Comparison of ENCODE assay signal across 9 cellular contexts in genomic region chr5:141617128-141617527, GRCh38. TPM values are rescaled to one million over a fixed set of nuclear protein-coding genes. Genes with fewer than 3 reads are reported as not detected.
A peak's percentile ranks its signal among the peaks of the same experiment; 100 is the strongest.
DNase-seq lines count a peak whose midpoint lies in the region; ATAC-seq and TF ChIP-seq lines count a peak whose summit lies in the region.
"Had no signal": no experiment of that assay in that cellular context is flagged by ENCODE, and none has a peak within 500 bp of the region (broad histone marks: within the 10 kb centered on the region; RNA-seq: fewer than 3 reads in every experiment).

No MANE protein-coding gene starts in this region.

- H3K36me3 ChIP-seq in right atrium auricular region (peaks cover 19% of the 10 kb centered on the region), mesodermal cell (ENCODE audit: control insufficient read depth, insufficient read depth, low read length) (peaks cover 36% of the 10 kb centered on the region)

- peak overlapping the region; percentile 91 to 99 (median 99) for H3K4me3 Mint-ChIP-seq in brain

- H3K27ac ChIP-seq in right atrium auricular region = peak overlapping the region; percentile 95 to 97
- H3K27ac ChIP-seq in mesodermal cell (ENCODE audit: low read depth, low read length, severe bottlenecking) = no peak overlapping the region

- no CpG with 5 or more reads among the region's 2 CpGs for WGBS in mesodermal cell (ENCODE audit: insufficient coverage in 2 of 2), 2 experiments

- DNase-seq in right atrium auricular region (ENCODE audit: low spot score) (no peak), cardiac septum (ENCODE audit: low spot score) (no peak), cerebellum (ENCODE audit: low spot score) (no peak), D341Med (ENCODE audit: low spot score) (no peak)
- DNase-seq: GDM1 had no signal

- TF ChIP-seq CTCF in right atrium auricular region (IDR thresholded peaks at IDR 0.05) = no peak
- TF ChIP-seq CTCF in brain (conservative IDR thresholded peaks at IDR 0.05) = no peak

- H3K4me3 ChIP-seq in right atrium auricular region (peak overlapping the region in 1 of 2 donors; percentile 3), mesodermal cell (ENCODE audit: extremely low read depth, insufficient read depth, low read length, poor library complexity, severe bottlenecking) (peak overlapping the region; percentile 85)

- peak overlapping the region in 2 of 5 experiments; percentile 97 to 98 for H3K27ac Mint-ChIP-seq in brain

- H3K4me1 ChIP-seq in right atrium auricular region (peaks cover 0 to 37% of the 10 kb centered on the region in 2 donors), mesodermal cell (ENCODE audit: control insufficient read depth, insufficient read depth, low read length, poor library complexity, severe bottlenecking) (peaks cover 8% of the 10 kb centered on the region)

- no peak for ATAC-seq in HG03159 (IDR thresholded peaks at IDR 0.05; ENCODE audit: unreplicated experiment)
- ATAC-seq in GM18873 (IDR thresholded peaks at IDR 0.05; ENCODE audit: low FRiP score, unreplicated experiment) = no peak

- peaks cover 19% of the 10 kb centered on the region for H3K36me3 Mint-ChIP-seq in brain

- H3K9me3 ChIP-seq in right atrium auricular region = no peaks in the 10 kb centered on the region
- no peaks in the 10 kb centered on the region for H3K9me3 ChIP-seq in mesodermal cell (ENCODE audit: control insufficient read depth, low read length)

- no peaks in the 10 kb centered on the region for H3K27me3 Mint-ChIP-seq in brain

- peaks cover 52% of the 10 kb centered on the region for H3K4me1 Mint-ChIP-seq in brain

- H3K27me3 ChIP-seq in right atrium auricular region = no peaks in the 10 kb centered on the region

- H3K9me3 Mint-ChIP-seq in brain = no peaks in the 10 kb centered on the region

- intact Hi-C loops in cardiac septum (cut with DNase I) = no loop called here

RNA-seq across cellular contexts. Expression of gene DIAPH1, which starts 1.7 kb away (rescaled TPM):
- 10 to 100 TPM; 18.7 to 82.7 TPM for total RNA-seq in right atrium auricular region
- total RNA-seq in cardiac septum = 77.7 TPM
- polyA plus RNA-seq in brain (ENCODE audit: insufficient read depth, low read depth, low replicate concordance) = 87.8 TPM
- 49.3 TPM for polyA plus RNA-seq in mesodermal cell (2013, experiment 1 of 2)
- 45.8 TPM for polyA plus RNA-seq in mesodermal cell (2013, experiment 2 of 2)
- 20.7 TPM for total RNA-seq in cerebellum

RNA-seq across cellular contexts. Expression of gene HDAC3, which starts 19.5 kb away (rescaled TPM):
- 10 to 100 TPM; 21.0 to 22.2 TPM for total RNA-seq in right atrium auricular region
- 34.1 TPM for total RNA-seq in cardiac septum
- 33.7 TPM for polyA plus RNA-seq in brain (ENCODE audit: insufficient read depth, low read depth, low replicate concordance)
- polyA plus RNA-seq in mesodermal cell (2013, experiment 1 of 2) = 72.4 TPM
- 66.4 TPM for polyA plus RNA-seq in mesodermal cell (2013, experiment 2 of 2)
- 56.3 TPM for total RNA-seq in cerebellum

RNA-seq across cellular contexts. Expression of gene RELL2, which starts 19.7 kb away (rescaled TPM):
- total RNA-seq in right atrium auricular region (1 to 10 TPM in 1 of 2 donors, under 1 TPM in 1; 0.41 to 1.3 TPM), cardiac septum (0.70 TPM), cerebellum (8.0 TPM)
- polyA plus RNA-seq in brain (ENCODE audit: insufficient read depth, low read depth, low replicate concordance) = 13.1 TPM
- polyA plus RNA-seq in mesodermal cell (2013, experiment 1 of 2) = 4.5 TPM
- 4.4 TPM for polyA plus RNA-seq in mesodermal cell (2013, experiment 2 of 2)

RNA-seq across cellular contexts. Expression of gene FCHSD1, which starts 34.1 kb away (rescaled TPM):
- total RNA-seq in right atrium auricular region (1 to 10 TPM; 5.1 to 6.4 TPM), cardiac septum (4.1 TPM), cerebellum (4.2 TPM)
- polyA plus RNA-seq in brain (ENCODE audit: insufficient read depth, low read depth, low replicate concordance) = 4.0 TPM
- polyA plus RNA-seq in mesodermal cell (2013, experiment 1 of 2) = 41.5 TPM
- polyA plus RNA-seq in mesodermal cell (2013, experiment 2 of 2) = 27.4 TPM
